8 cellular contexts compared by ENCODE assay signal in genomic region chr20:40506567-40506966, GRCh38.
DNase-seq lines count a peak whose midpoint lies in the region; ATAC-seq and TF ChIP-seq lines count a peak whose summit lies in the region.

No MANE protein-coding gene starts in this region.

- H3K4me3 ChIP-seq in RWPE2 (ENCODE audit: severe bottlenecking): no peak overlapping the region

- intact Hi-C loops in activated T-helper 2 cell treated with anti-CD3 and anti-CD28 coated beads, Interferon-gamma antibody, Interleukin-2, Interleukin-4, amounts not matched to agents 10 μg/mL and 5 μg/mL and 100 μg/mL, durations not matched to agents 14 hours and 24 hours and 36 hours (cut with micrococcal nuclease): no loop called here

- H3K4me1 ChIP-seq in RWPE2 (ENCODE audit: insufficient read depth, poor library complexity, severe bottlenecking): peaks cover 12% of the 10 kb centered on the region

- ATAC-seq in RWPE2 (ENCODE audit: low read depth) (peak; percentile 95), GM21619 (IDR thresholded peaks at IDR 0.05; ENCODE audit: unreplicated experiment) (no peak), HG02588 (IDR thresholded peaks at IDR 0.05; ENCODE audit: unreplicated experiment) (no peak)

- TF ChIP-seq CTCF in RWPE2 (IDR thresholded peaks at IDR 0.05; ENCODE audit: poor library complexity, severe bottlenecking): peak; percentile 89

- H3K27ac Mint-ChIP-seq in activated T-helper 2 cell treated with anti-CD3 and anti-CD28 coated beads, Interferon-gamma antibody, Interleukin-2, Interleukin-4, amounts not matched to agents 10 μg/mL and 5 μg/mL and 100 μg/mL, durations not matched to agents 14 hours and 24 hours and 36 hours: no peak overlapping the region

- no peaks in the 10 kb centered on the region for H3K27me3 ChIP-seq in RWPE2 (ENCODE audit: insufficient read depth, poor library complexity, severe bottlenecking)

- H3K36me3 Mint-ChIP-seq in activated T-helper 2 cell treated with anti-CD3 and anti-CD28 coated beads, Interferon-gamma antibody, Interleukin-2, Interleukin-4, amounts not matched to agents 10 μg/mL and 5 μg/mL and 100 μg/mL, durations not matched to agents 14 hours and 24 hours and 36 hours (ENCODE audit: low read depth): no peaks in the 10 kb centered on the region

- no peak overlapping the region for H3K4me3 Mint-ChIP-seq in activated T-helper 2 cell treated with anti-CD3 and anti-CD28 coated beads, Interferon-gamma antibody, Interleukin-2, Interleukin-4, amounts not matched to agents 10 μg/mL and 5 μg/mL and 100 μg/mL, durations not matched to agents 14 hours and 24 hours and 36 hours (ENCODE audit: low read depth)

- DNase-seq in GOT3 (lab: John Stamatoyannopoulos, UW): peak; percentile 96
- DNase-seq in RWPE2 (ENCODE audit: low spot score): peak; percentile 100
- peak; percentile 79 for DNase-seq in epidermal melanocyte (ENCODE audit: insufficient read length, low spot score)
- DNase-seq in midbrain (lab: John Stamatoyannopoulos, UW): peak; percentile 63
- no peak for DNase-seq in NCI-H1092 treated with DMSO at 0.1 percent for 48 hours (lab: John Stamatoyannopoulos, UW)
- DNase-seq in activated T-helper 2 cell treated with anti-CD3 and anti-CD28 coated beads, Interferon-gamma antibody, Interleukin-2, Interleukin-4, amounts not matched to agents 10 μg/mL and 5 μg/mL and 100 μg/mL, durations not matched to agents 14 hours and 24 hours and 36 hours (ENCODE audit: low spot score): no peak

- H3K27ac ChIP-seq in RWPE2 (ENCODE audit: poor library complexity, severe bottlenecking): peak overlapping the region; percentile 9

- no peaks in the 10 kb centered on the region for H3K9me3 ChIP-seq in RWPE2 (ENCODE audit: severe bottlenecking)

- H3K27me3 Mint-ChIP-seq in activated T-helper 2 cell treated with anti-CD3 and anti-CD28 coated beads, Interferon-gamma antibody, Interleukin-2, Interleukin-4, amounts not matched to agents 10 μg/mL and 5 μg/mL and 100 μg/mL, durations not matched to agents 14 hours and 24 hours and 36 hours (ENCODE audit: low read depth): no peaks in the 10 kb centered on the region

- no peaks in the 10 kb centered on the region for H3K9me3 Mint-ChIP-seq in activated T-helper 2 cell treated with anti-CD3 and anti-CD28 coated beads, Interferon-gamma antibody, Interleukin-2, Interleukin-4, amounts not matched to agents 10 μg/mL and 5 μg/mL and 100 μg/mL, durations not matched to agents 14 hours and 24 hours and 36 hours

- H3K36me3 ChIP-seq in RWPE2 (ENCODE audit: low read depth): no peaks in the 10 kb centered on the region

- H3K4me1 Mint-ChIP-seq in activated T-helper 2 cell treated with anti-CD3 and anti-CD28 coated beads, Interferon-gamma antibody, Interleukin-2, Interleukin-4, amounts not matched to agents 10 μg/mL and 5 μg/mL and 100 μg/mL, durations not matched to agents 14 hours and 24 hours and 36 hours (ENCODE audit: low read depth): no peaks in the 10 kb centered on the region

Comparison
In these comparisons a context has a peak if more than half of its experiments do, and no peak if none do; other contexts are left out.
1. DNase-seq: peak in GOT3 (single experiment), RWPE2 (single experiment), epidermal melanocyte (single experiment) and midbrain (single experiment); none in NCI-H1092 treated with DMSO at 0.1 percent for 48 hours (single experiment) and activated T-helper 2 cell treated with anti-CD3 and anti-CD28 coated beads, Interferon-gamma antibody, Interleukin-2, Interleukin-4, amounts not matched to agents 10 μg/mL and 5 μg/mL and 100 μg/mL, durations not matched to agents 14 hours and 24 hours and 36 hours (single experiment).